Comparison of ENCODE assay signal across 7 cellular contexts in the genomic region with DNA sequence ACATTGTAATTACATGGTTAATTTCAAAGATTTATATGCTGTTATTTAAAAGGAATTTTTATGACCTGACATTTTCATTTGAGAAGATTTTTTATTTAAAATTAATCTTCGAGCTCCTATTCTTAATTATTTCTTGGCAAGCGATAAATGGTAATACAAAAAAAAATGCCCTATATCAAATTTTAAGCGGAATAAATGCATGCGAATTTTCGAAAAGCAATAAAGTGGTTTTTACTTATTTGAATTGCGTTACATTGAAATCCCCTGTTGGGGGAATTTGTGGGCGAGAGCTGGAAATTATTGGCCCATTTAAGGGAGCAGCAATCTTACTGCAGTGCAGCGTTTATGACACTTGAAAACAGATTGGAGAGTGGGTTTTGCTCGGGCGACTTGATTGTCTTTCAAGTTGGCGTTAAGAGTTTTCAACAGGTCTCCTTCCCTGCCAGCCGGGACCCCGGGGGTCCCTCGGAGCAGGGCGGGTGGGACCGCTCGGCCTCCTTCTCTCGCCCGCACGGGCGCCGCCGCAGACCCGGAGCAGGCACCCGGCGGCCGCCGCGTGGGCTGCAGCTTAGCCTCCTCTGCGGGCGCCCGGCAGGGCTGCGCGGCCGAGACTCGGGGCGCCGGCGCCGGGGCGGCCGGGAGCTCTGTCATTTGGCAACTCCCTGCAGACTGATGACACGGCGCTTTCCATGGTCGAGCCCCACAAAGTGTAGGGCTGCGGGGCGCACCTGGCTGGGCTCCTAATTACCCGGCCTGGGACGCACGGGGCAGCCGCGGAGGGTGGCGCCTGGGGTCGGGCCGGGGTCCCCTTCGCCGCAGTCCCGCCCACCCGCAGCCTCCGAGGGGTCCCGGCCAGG.
DNase-seq lines count a peak whose midpoint lies in the region; ATAC-seq, FAIRE-seq and TF ChIP-seq lines count a peak whose summit lies in the region.

No MANE protein-coding gene starts in this region.

- H3K79me2 ChIP-seq in keratinocyte (ENCODE audit: control insufficient read depth, insufficient read depth, low read length) (no peaks in the 10 kb centered on the region), Karpas-422 (ENCODE audit: low read length) (no peaks in the 10 kb centered on the region)

- H3K9ac ChIP-seq in adipocyte (ENCODE audit: low read length) (no peak overlapping the region), keratinocyte (ENCODE audit: control insufficient read depth, extremely low read depth, insufficient read depth, low read length) (no peak overlapping the region), Karpas-422 (ENCODE audit: low read length) (no peak overlapping the region)

- H3K4me3 ChIP-seq in adipocyte (ENCODE audit: low read length) (peak overlapping the region; percentile 74), keratinocyte (ENCODE audit: control insufficient read depth in 2 of 3, extremely low read depth in 1 of 3, insufficient read depth in 2 of 3, low read depth in 1 of 3, low read length in 3 of 3) (peak overlapping the region in 2 of 3 experiments; percentile 24 to 50), Karpas-422 (ENCODE audit: low read length) (no peak overlapping the region)

- H3K36me3 ChIP-seq in adipocyte (ENCODE audit: control insufficient read depth, insufficient read depth, low read length, severe bottlenecking) (no peaks in the 10 kb centered on the region), keratinocyte (ENCODE audit: control insufficient read depth in 2 of 2, extremely low read depth in 1 of 2, insufficient read depth in 2 of 2, low read length in 2 of 2) (no peaks in the 10 kb centered on the region), Karpas-422 (ENCODE audit: insufficient read depth, low read length) (no peaks in the 10 kb centered on the region)

- peak; percentile 59 for DNase-seq in GM13977 (ENCODE audit: low spot score)
- peak; percentile 43 for DNase-seq in adipocyte (ENCODE audit: low read depth)
- no peak for DNase-seq in keratinocyte (ENCODE audit: low read depth, low spot score)
- peak; percentile 15 to 19 for DNase-seq in stimulated activated CD8-positive, alpha-beta memory T cell treated with anti-CD3 and anti-CD28 coated beads, Interleukin-2, amount 100 ng/mL, for 48 hours (ENCODE audit: low read depth in 2 of 2)
- no peak for DNase-seq in Karpas-422

- H3K4me1 ChIP-seq in adipocyte (ENCODE audit: control insufficient read depth, insufficient read depth, low read length) (peaks cover 6% of the 10 kb centered on the region), keratinocyte (ENCODE audit: control insufficient read depth, extremely low read depth, insufficient read depth, low read length) (no peaks in the 10 kb centered on the region), Karpas-422 (ENCODE audit: low read length) (peaks cover 4% of the 10 kb centered on the region)

- no peak overlapping the region for H2AFZ ChIP-seq in keratinocyte (ENCODE audit: control insufficient read depth, low read length)
- H2AFZ ChIP-seq in Karpas-422 (ENCODE audit: low read length): no peak overlapping the region

- TF ChIP-seq CTCF in GM13977 (IDR thresholded peaks at IDR 0.05; ENCODE audit: extremely low read depth, insufficient read depth, missing control alignments) (no peak), keratinocyte (optimal IDR thresholded peaks at IDR 0.05 in 1 of 3, IDR thresholded peaks at IDR 0.05 in 1 of 3, conservative IDR thresholded peaks at IDR 0.05 in 1 of 3; ENCODE audit: extremely low read depth in 1 of 3, insufficient read depth in 2 of 3, low read length in 3 of 3) (no peak)

- in situ Hi-C loops in GM13977 (cut with MboI; ENCODE audit: low pct_unique_long_range_greater_than_20kb, low sequenced_read_pairs, unreplicated experiment): no loop called here

- H3K9me1 ChIP-seq in keratinocyte (ENCODE audit: control insufficient read depth, extremely low read depth, insufficient read depth, low read length): no peaks in the 10 kb centered on the region

- H3K27me3 ChIP-seq in adipocyte (replicated peaks; ENCODE audit: control insufficient read depth, insufficient read depth, low read length): peaks cover 55% of the 10 kb centered on the region
- H3K27me3 ChIP-seq in keratinocyte (ENCODE audit: control insufficient read depth, extremely low read depth, insufficient read depth, low read length): peaks cover 35% of the 10 kb centered on the region
- H3K27me3 ChIP-seq in Karpas-422 (ENCODE audit: low read length): no peaks in the 10 kb centered on the region

- no peak for FAIRE-seq in keratinocyte (lab: Jason Lieb, UNC)

- no peaks in the 10 kb centered on the region for H3K9me2 ChIP-seq in Karpas-422 (replicated peaks; ENCODE audit: insufficient read depth, low read length)

- dilution Hi-C loops in keratinocyte (cut with MboI; ENCODE audit: extremely low pct_ligation_motif_present, low sequenced_read_pairs): no loop called here

- H4K20me1 ChIP-seq in keratinocyte (ENCODE audit: control insufficient read depth, extremely low read depth, insufficient read depth, low read length) (no peaks in the 10 kb centered on the region), Karpas-422 (ENCODE audit: insufficient read depth, low read depth, low read length) (no peaks in the 10 kb centered on the region)

- H3K9me3 ChIP-seq in adipocyte (ENCODE audit: control insufficient read depth, low read length) (no peaks in the 10 kb centered on the region), keratinocyte (ENCODE audit: control insufficient read depth, low read depth, low read length) (no peaks in the 10 kb centered on the region), Karpas-422 (ENCODE audit: low read length) (no peaks in the 10 kb centered on the region)

- peak; percentile 74 for ATAC-seq in HG02973 (IDR thresholded peaks at IDR 0.05; ENCODE audit: unreplicated experiment)
- no peak for ATAC-seq in HG03460 (IDR thresholded peaks at IDR 0.05; ENCODE audit: unreplicated experiment)

- peak overlapping the region; percentile 68 for H3K4me2 ChIP-seq in keratinocyte (ENCODE audit: control insufficient read depth, extremely low read depth, insufficient read depth, low read depth, low read length)
- H3K4me2 ChIP-seq in Karpas-422 (ENCODE audit: low read depth, low read length, poor library complexity, severe bottlenecking): no peak overlapping the region

- no peak overlapping the region for H3K27ac ChIP-seq in keratinocyte (ENCODE audit: control insufficient read depth, insufficient read depth, low read length)
- no peak overlapping the region for H3K27ac ChIP-seq in Karpas-422 (ENCODE audit: low read length)

Comparison
In these comparisons a context has a peak if more than half of its experiments do, and no peak if none do; other contexts are left out.
1. DNase-seq: peak in GM13977 (single experiment), adipocyte (single experiment) and stimulated activated CD8-positive, alpha-beta memory T cell treated with anti-CD3 and anti-CD28 coated beads, Interleukin-2, amount 100 ng/mL, for 48 hours (2 of 2); none in keratinocyte (single experiment) and Karpas-422 (single experiment).